In genomic region chr14:30980106-30980704, GRCh38 we compare ENCODE assay signal across 8 cellular contexts. TPM values are rescaled to one million over a fixed set of nuclear protein-coding genes. Genes with fewer than 3 reads are reported as not detected.
DNase-seq lines count a peak whose midpoint lies in the region; ATAC-seq, FAIRE-seq and TF ChIP-seq lines count a peak whose summit lies in the region.
"Not testable (repeated sequence)": the region's sequence is repeated elsewhere in the genome, so short reads cannot be mapped to it uniquely, and the experiment has no call there.

No MANE protein-coding gene starts in this region.

- FAIRE-seq in islet of Langerhans (lab: Jason Lieb, UNC): peak; percentile 95
- not testable (repeated sequence) for FAIRE-seq in small intestine (lab: Jason Lieb, UNC)

- H3K4me3 ChIP-seq in small intestine (ENCODE audit: low read depth in 1 of 2, low read length in 2 of 2): not testable (repeated sequence)

- not testable (repeated sequence) for H3K9me3 ChIP-seq in small intestine (ENCODE audit: control insufficient read depth, low read depth)

- DNase-seq in AG20443 (ENCODE audit: low spot score) (peak; percentile 68), NCI-H82 (lab: John Stamatoyannopoulos, UW) (peak; percentile 56), dedifferentiated amniotic fluid mesenchymal stem cell (ENCODE audit: extremely low spot score) (peak; percentile 70), small intestine (peak; percentile 81)
- peak; percentile 50 for DNase-seq in activated CD4-positive, alpha-beta T cell treated with anti-CD3 and anti-CD28 coated beads for 48 hours

- not testable (repeated sequence) for H3K4me1 ChIP-seq in small intestine (ENCODE audit: control insufficient read depth in 2 of 2, insufficient read depth in 1 of 2, low read depth in 1 of 2, low read length in 1 of 2)

- H3K36me3 ChIP-seq in small intestine (ENCODE audit: control insufficient read depth in 2 of 2, insufficient read depth in 2 of 2, low read length in 2 of 2): not testable (repeated sequence)

- TF ChIP-seq EP300 in Ishikawa (IDR thresholded peaks at IDR 0.05; ENCODE audit: borderline replicate concordance): not testable (repeated sequence)

- whole genome bisulfite sequencing in small intestine, 3 donors: 49 to 59% (median 58%) methylated on average over 13 of the region's 13 CpGs

- peak; percentile 68 for TF ChIP-seq RAD21 in Ishikawa (IDR thresholded peaks at IDR 0.05; ENCODE audit: low read depth)

- not testable (repeated sequence) for H3K27ac ChIP-seq in small intestine (ENCODE audit: low read depth in 1 of 2, low read length in 1 of 2)

- H3K27me3 ChIP-seq in small intestine (ENCODE audit: control insufficient read depth in 2 of 2, insufficient read depth in 2 of 2, low read length in 2 of 2): not testable (repeated sequence)

- ATAC-seq in GM18867 (IDR thresholded peaks at IDR 0.05; ENCODE audit: unreplicated experiment): peak; percentile 53

RNA-seq across cellular contexts. Expression of gene AP4S1, which starts 45.2 kb away (rescaled TPM):
- 1 to 10 TPM; 1.6 to 6.0 (median 5.4) TPM for polyA plus RNA-seq in small intestine

RNA-seq across cellular contexts. Expression of gene STRN3, which starts 46.0 kb away (rescaled TPM):
- polyA plus RNA-seq in small intestine: 10 to 100 TPM in 2 of 3 donors, 1 to 10 TPM in 1; 9.7 to 13.2 (median 10.5) TPM
